In genomic region chr2:11856095-11856494, GRCh38 we compare ENCODE assay signal across 15 cellular contexts.
"Had no signal": no experiment of that assay in that cellular context is flagged by ENCODE, and none has a peak within 500 bp of the region (broad histone marks: within the 10 kb centered on the region; RNA-seq: fewer than 3 reads in every experiment).

No MANE protein-coding gene starts in this region.

- H3K4me3 Mint-ChIP-seq: activated T-cell treated with anti-CD3 and anti-CD28 coated beads, Interleukin-2, amount 50 U/mL, for 72 hours; effector memory CD8-positive, alpha-beta T cell; naive thymus-derived CD4-positive, alpha-beta T cell; stimulated activated naive CD8-positive, alpha-beta T cell treated with anti-CD3 and anti-CD28 coated beads, Interleukin-15, amount 100 ng/mL, for 72 hours had no signal

- H3K9me3 Mint-ChIP-seq: effector memory CD8-positive, alpha-beta T cell had no signal

- H3K4me1 Mint-ChIP-seq: stimulated activated naive CD8-positive, alpha-beta T cell treated with anti-CD3 and anti-CD28 coated beads, Interleukin-15, amount 100 ng/mL, for 72 hours had no signal

- ATAC-seq: activated T-cell treated with anti-CD3 and anti-CD28 coated beads, Interleukin-2, amount 50 U/mL, for 72 hours; effector memory CD8-positive, alpha-beta T cell; mucosa of descending colon; naive thymus-derived CD4-positive, alpha-beta T cell; pancreas; right lobe of liver; stimulated activated naive CD8-positive, alpha-beta T cell treated with anti-CD3 and anti-CD28 coated beads, Interleukin-15, amount 100 ng/mL, for 72 hours had no signal

- DNase-seq: activated CD4-positive, CD25-positive, alpha-beta regulatory T cell treated with anti-CD3 and anti-CD28 coated beads, Interleukin-2, amount 50 U/mL, for 72 hours; activated naive CD4-positive, alpha-beta T cell treated with anti-CD3 and anti-CD28 coated beads, Interleukin-2, amount 50 U/mL, for 16 hours; activated T-cell treated with anti-CD3 and anti-CD28 coated beads, Interleukin-2, amount 50 U/mL, for 72 hours; cortex of kidney; effector memory CD8-positive, alpha-beta T cell; mucosa of descending colon; naive thymus-derived CD4-positive, alpha-beta T cell; pancreas; right lobe of liver; stimulated activated CD4-positive, alpha-beta T cell treated with anti-CD3 and anti-CD28 coated beads, Interleukin-4, amount 100 ng/mL, for 1 hour; stimulated activated naive CD8-positive, alpha-beta T cell treated with anti-CD3 and anti-CD28 coated beads, Interleukin-15, amount 100 ng/mL, for 72 hours; T-helper 9 cell; trophoblast cell had no signal

- H3K27ac Mint-ChIP-seq: activated T-cell treated with anti-CD3 and anti-CD28 coated beads, Interleukin-2, amount 50 U/mL, for 72 hours; naive thymus-derived CD4-positive, alpha-beta T cell; stimulated activated naive CD8-positive, alpha-beta T cell treated with anti-CD3 and anti-CD28 coated beads, Interleukin-15, amount 100 ng/mL, for 72 hours had no signal

- H3K27me3 Mint-ChIP-seq: memory B cell had no signal

- H3K9me3 ChIP-seq: mucosa of descending colon, pancreas, right lobe of liver, suprapubic skin had no signal
